Comparison of ENCODE assay signal across 2 cellular contexts in the genomic region with DNA sequence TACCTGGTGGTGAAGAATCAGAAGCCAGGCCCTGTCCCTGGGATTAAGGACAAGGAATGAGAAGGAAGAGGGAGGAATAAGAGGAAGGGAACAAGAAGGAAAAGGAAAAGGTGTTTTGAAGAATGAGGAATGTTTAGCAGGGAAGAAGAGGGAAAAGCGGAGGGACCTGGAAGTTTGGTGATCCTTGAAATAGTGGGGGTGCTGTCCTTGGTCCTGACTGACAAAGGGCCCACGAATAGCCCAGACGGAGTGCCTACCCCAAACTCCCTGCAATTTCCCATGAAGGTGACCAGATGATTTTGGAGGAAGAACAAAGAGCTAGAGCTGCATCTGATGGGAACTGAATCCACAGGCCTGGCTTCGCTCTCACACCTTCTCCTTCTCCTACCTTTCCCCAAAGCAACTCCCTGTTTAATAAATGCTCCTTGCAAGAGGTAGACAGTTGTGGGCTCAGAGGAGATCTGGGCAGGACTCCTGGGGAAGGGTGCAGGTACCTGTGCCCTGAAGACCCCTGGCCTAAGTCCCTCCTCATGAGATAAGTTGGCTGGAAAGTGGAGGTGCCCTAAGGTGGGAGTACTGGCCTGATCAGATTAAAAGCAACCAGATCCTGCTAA.
TF ChIP-seq lines count a peak whose summit lies in the region.

No MANE protein-coding gene starts in this region.

TF ChIP-seq in GM23338, 12 proteins besides CTCF, POLR2A, EP300 and RAD21:
- TF ChIP-seq, protein P1, sequence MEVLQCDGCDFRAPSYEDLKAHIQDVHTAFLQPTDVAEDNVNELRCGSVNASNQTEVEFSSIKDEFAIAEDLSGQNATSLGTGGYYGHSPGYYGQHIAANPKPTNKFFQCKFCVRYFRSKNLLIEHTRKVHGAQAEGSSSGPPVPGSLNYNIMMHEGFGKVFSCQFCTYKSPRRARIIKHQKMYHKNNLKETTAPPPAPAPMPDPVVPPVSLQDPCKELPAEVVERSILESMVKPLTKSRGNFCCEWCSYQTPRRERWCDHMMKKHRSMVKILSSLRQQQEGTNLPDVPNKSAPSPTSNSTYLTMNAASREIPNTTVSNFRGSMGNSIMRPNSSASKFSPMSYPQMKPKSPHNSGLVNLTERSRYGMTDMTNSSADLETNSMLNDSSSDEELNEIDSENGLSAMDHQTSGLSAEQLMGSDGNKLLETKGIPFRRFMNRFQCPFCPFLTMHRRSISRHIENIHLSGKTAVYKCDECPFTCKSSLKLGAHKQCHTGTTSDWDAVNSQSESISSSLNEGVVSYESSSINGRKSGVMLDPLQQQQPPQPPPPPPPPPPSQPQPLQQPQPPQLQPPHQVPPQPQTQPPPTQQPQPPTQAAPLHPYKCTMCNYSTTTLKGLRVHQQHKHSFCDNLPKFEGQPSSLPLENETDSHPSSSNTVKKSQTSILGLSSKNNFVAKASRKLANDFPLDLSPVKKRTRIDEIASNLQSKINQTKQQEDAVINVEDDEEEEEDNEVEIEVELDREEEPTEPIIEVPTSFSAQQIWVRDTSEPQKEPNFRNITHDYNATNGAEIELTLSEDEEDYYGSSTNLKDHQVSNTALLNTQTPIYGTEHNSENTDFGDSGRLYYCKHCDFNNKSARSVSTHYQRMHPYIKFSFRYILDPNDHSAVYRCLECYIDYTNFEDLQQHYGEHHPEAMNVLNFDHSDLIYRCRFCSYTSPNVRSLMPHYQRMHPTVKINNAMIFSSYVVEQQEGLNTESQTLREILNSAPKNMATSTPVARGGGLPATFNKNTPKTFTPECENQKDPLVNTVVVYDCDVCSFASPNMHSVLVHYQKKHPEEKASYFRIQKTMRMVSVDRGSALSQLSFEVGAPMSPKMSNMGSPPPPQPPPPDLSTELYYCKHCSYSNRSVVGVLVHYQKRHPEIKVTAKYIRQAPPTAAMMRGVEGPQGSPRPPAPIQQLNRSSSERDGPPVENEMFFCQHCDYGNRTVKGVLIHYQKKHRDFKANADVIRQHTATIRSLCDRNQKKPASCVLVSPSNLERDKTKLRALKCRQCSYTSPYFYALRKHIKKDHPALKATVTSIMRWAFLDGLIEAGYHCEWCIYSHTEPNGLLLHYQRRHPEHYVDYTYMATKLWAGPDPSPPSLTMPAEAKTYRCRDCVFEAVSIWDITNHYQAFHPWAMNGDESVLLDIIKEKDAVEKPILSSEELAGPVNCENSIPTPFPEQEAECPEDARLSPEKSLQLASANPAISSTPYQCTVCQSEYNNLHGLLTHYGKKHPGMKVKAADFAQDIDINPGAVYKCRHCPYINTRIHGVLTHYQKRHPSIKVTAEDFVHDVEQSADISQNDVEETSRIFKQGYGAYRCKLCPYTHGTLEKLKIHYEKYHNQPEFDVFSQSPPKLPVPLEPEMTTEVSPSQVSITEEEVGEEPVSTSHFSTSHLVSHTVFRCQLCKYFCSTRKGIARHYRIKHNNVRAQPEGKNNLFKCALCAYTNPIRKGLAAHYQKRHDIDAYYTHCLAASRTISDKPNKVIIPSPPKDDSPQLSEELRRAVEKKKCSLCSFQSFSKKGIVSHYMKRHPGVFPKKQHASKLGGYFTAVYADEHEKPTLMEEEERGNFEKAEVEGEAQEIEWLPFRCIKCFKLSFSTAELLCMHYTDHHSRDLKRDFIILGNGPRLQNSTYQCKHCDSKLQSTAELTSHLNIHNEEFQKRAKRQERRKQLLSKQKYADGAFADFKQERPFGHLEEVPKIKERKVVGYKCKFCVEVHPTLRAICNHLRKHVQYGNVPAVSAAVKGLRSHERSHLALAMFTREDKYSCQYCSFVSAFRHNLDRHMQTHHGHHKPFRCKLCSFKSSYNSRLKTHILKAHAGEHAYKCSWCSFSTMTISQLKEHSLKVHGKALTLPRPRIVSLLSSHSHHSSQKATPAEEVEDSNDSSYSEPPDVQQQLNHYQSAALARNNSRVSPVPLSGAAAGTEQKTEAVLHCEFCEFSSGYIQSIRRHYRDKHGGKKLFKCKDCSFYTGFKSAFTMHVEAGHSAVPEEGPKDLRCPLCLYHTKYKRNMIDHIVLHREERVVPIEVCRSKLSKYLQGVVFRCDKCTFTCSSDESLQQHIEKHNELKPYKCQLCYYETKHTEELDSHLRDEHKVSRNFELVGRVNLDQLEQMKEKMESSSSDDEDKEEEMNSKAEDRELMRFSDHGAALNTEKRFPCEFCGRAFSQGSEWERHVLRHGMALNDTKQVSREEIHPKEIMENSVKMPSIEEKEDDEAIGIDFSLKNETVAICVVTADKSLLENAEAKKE (CRISPR knock-in tag; IDR thresholded peaks at IDR 0.05) = no peak
- TF ChIP-seq, protein P2, sequence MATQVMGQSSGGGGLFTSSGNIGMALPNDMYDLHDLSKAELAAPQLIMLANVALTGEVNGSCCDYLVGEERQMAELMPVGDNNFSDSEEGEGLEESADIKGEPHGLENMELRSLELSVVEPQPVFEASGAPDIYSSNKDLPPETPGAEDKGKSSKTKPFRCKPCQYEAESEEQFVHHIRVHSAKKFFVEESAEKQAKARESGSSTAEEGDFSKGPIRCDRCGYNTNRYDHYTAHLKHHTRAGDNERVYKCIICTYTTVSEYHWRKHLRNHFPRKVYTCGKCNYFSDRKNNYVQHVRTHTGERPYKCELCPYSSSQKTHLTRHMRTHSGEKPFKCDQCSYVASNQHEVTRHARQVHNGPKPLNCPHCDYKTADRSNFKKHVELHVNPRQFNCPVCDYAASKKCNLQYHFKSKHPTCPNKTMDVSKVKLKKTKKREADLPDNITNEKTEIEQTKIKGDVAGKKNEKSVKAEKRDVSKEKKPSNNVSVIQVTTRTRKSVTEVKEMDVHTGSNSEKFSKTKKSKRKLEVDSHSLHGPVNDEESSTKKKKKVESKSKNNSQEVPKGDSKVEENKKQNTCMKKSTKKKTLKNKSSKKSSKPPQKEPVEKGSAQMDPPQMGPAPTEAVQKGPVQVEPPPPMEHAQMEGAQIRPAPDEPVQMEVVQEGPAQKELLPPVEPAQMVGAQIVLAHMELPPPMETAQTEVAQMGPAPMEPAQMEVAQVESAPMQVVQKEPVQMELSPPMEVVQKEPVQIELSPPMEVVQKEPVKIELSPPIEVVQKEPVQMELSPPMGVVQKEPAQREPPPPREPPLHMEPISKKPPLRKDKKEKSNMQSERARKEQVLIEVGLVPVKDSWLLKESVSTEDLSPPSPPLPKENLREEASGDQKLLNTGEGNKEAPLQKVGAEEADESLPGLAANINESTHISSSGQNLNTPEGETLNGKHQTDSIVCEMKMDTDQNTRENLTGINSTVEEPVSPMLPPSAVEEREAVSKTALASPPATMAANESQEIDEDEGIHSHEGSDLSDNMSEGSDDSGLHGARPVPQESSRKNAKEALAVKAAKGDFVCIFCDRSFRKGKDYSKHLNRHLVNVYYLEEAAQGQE (IDR thresholded peaks at IDR 0.05; ENCODE audit: unreplicated experiment) = peak; percentile 89
- TF ChIP-seq JUNB (IDR thresholded peaks at IDR 0.05; ENCODE audit: unreplicated experiment) (no peak), NANOG (IDR thresholded peaks at IDR 0.05; ENCODE audit: borderline replicate concordance) (no peak), EZH2 (IDR thresholded peaks at IDR 0.05; ENCODE audit: low read depth, unreplicated experiment) (no peak), STAT1 (IDR thresholded peaks at IDR 0.05; ENCODE audit: unreplicated experiment) (no peak), ZNF331 (CRISPR knock-in tag; IDR thresholded peaks at IDR 0.05; ENCODE audit: low read depth) (no peak)
- TF ChIP-seq, protein P3, sequence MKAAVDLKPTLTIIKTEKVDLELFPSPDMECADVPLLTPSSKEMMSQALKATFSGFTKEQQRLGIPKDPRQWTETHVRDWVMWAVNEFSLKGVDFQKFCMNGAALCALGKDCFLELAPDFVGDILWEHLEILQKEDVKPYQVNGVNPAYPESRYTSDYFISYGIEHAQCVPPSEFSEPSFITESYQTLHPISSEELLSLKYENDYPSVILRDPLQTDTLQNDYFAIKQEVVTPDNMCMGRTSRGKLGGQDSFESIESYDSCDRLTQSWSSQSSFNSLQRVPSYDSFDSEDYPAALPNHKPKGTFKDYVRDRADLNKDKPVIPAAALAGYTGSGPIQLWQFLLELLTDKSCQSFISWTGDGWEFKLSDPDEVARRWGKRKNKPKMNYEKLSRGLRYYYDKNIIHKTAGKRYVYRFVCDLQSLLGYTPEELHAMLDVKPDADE (IDR thresholded peaks at IDR 0.05) = no peak

TF ChIP-seq in WTC11, 78 proteins besides CTCF, POLR2A, EP300 and RAD21 (continued from another document):
- TF ChIP-seq ARID4B (CRISPR knock-in tag; IDR thresholded peaks at IDR 0.05; ENCODE audit: borderline replicate concordance) (0 out of 2 replicates have a peak, but pooled peaks have one; percentile 73), NFE2L1 (CRISPR knock-in tag; IDR thresholded peaks at IDR 0.05) (no peak), SMAD3 (CRISPR knock-in tag; IDR thresholded peaks at IDR 0.05; ENCODE audit: borderline replicate concordance) (no peak; the same call in 1 of the 2 replicates), TEAD4 (CRISPR knock-in tag; IDR thresholded peaks at IDR 0.05) (peak; percentile 82), TEAD1 (CRISPR knock-in tag; IDR thresholded peaks at IDR 0.05) (peak; percentile 70; the same call in 1 of the 2 replicates)
- TF ChIP-seq, protein P4, sequence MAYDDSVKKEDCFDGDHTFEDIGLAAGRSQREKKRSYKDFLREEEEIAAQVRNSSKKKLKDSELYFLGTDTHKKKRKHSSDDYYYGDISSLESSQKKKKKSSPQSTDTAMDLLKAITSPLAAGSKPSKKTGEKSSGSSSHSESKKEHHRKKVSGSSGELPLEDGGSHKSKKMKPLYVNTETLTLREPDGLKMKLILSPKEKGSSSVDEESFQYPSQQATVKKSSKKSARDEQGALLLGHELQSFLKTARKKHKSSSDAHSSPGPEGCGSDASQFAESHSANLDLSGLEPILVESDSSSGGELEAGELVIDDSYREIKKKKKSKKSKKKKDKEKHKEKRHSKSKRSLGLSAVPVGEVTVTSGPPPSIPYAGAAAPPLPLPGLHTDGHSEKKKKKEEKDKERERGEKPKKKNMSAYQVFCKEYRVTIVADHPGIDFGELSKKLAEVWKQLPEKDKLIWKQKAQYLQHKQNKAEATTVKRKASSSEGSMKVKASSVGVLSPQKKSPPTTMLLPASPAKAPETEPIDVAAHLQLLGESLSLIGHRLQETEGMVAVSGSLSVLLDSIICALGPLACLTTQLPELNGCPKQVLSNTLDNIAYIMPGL (CRISPR knock-in tag; IDR thresholded peaks at IDR 0.05) = no peak
